In the genomic region with DNA sequence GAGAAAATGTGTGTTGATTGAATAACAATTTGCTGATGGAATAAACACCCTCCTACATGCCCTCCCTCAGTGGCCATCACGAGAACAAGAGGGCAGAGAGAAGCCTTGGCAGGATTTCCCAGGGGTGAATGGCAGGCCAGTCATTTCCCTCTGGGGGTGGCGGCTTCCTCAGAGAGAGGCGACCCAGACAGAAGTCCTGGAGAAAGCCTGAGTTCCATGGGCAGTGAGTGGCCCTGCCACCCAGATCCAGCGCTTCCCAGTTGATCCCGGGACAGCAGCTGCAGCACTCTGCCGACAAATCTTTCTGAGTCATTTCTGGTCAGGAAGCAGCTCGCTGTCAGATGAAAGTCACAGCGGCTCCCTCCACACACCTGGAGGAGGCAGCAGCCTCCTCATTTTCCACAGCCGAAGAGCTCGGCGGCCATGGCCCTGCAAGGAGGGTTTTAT, we compare ENCODE assay signal across 8 cellular contexts.
DNase-seq lines count a peak whose midpoint lies in the region; ATAC-seq and TF ChIP-seq lines count a peak whose summit lies in the region.

No MANE protein-coding gene starts in this region.

- no peak overlapping the region for H3K27ac ChIP-seq in cardiac muscle cell
- peak overlapping the region; percentile 8 for H3K27ac ChIP-seq in upper lobe of right lung

- TF ChIP-seq CTCF in cardiac muscle cell (IDR thresholded peaks at IDR 0.05; ENCODE audit: low read depth, low read length) (peak; percentile 9), astrocyte of the cerebellum (IDR thresholded peaks at IDR 0.05; ENCODE audit: low read depth, low read length, missing control alignments) (peak; percentile 21), upper lobe of right lung (IDR thresholded peaks at IDR 0.05) (no peak)

- H3K4me3 ChIP-seq in cardiac muscle cell (no peak overlapping the region), astrocyte of the cerebellum (ENCODE audit: low read depth, low read length) (no peak overlapping the region), upper lobe of right lung (no peak overlapping the region)

- H3K4me1 ChIP-seq in cardiac muscle cell (ENCODE audit: low read depth) (no peaks in the 10 kb centered on the region), upper lobe of right lung (peaks cover 13% of the 10 kb centered on the region)

- intact Hi-C loops in left ventricle myocardium superior (cut with micrococcal nuclease): no loop called here
- intact Hi-C loops in upper lobe of right lung (cut with DNase I): no loop called here

- DNase-seq in cardiac muscle cell (ENCODE audit: low read depth in 1 of 2, low spot score in 1 of 2): peak in 1 of 2 donors; percentile 41
- DNase-seq in left ventricle myocardium superior: no peak
- DNase-seq in astrocyte of the cerebellum (ENCODE audit: low read depth): no peak
- DNase-seq in left lobe of liver (ENCODE audit: low spot score): peak; percentile 87
- DNase-seq in upper lobe of right lung: no peak
- DNase-seq in LoVo (ENCODE audit: low spot score): no peak

- in situ Hi-C loops in astrocyte of the cerebellum (cut with HindIII; ENCODE audit: low sequenced_read_pairs): no loop called here

- H3K27me3 ChIP-seq in cardiac muscle cell (no peaks in the 10 kb centered on the region), upper lobe of right lung (no peaks in the 10 kb centered on the region)

- ATAC-seq in left ventricle myocardium superior (no peak), left lobe of liver (peak; percentile 83), upper lobe of right lung (peak; percentile 28), HG03457 (IDR thresholded peaks at IDR 0.05; ENCODE audit: unreplicated experiment) (no peak), HG03460 (IDR thresholded peaks at IDR 0.05; ENCODE audit: unreplicated experiment) (no peak)

- H3K9me3 ChIP-seq in cardiac muscle cell (ENCODE audit: low read depth) (no peaks in the 10 kb centered on the region), upper lobe of right lung (no peaks in the 10 kb centered on the region)

- H3K36me3 ChIP-seq in cardiac muscle cell (no peaks in the 10 kb centered on the region), upper lobe of right lung (no peaks in the 10 kb centered on the region)

Comparison
In these comparisons a context has a peak if more than half of its experiments do, and no peak if none do; other contexts are left out.
1. ATAC-seq: peak in left lobe of liver (single experiment) and upper lobe of right lung (single experiment); none in left ventricle myocardium superior (single experiment), HG03457 (single experiment) and HG03460 (single experiment).